In genomic region chr10:94546058-94546595, GRCh38 we compare ENCODE assay signal across 7 cellular contexts. TPM values are rescaled to one million over a fixed set of nuclear protein-coding genes. Genes with fewer than 3 reads are reported as not detected.
A peak's percentile ranks its signal among the peaks of the same experiment; 100 is the strongest.
DNase-seq lines count a peak whose midpoint lies in the region; ATAC-seq and TF ChIP-seq lines count a peak whose summit lies in the region.

No MANE protein-coding gene starts in this region.

- H3K9me3 ChIP-seq in cardiac muscle cell (ENCODE audit: low read depth): no peaks in the 10 kb centered on the region

- TF ChIP-seq CTCF in LNCaP clone FGC (IDR thresholded peaks at IDR 0.05; ENCODE audit: control insufficient read depth, extremely low read depth, insufficient read depth) (no peak), cardiac muscle cell (IDR thresholded peaks at IDR 0.05; ENCODE audit: low read depth, low read length) (no peak), progenitor cell of endocrine pancreas (IDR thresholded peaks at IDR 0.05; ENCODE audit: unreplicated experiment) (no peak)

- peaks cover 7% of the 10 kb centered on the region for H3K27me3 Mint-ChIP-seq in activated T-cell treated with anti-CD3 and anti-CD28 coated beads, Interleukin-2, amount 50 U/mL, for 72 hours (ENCODE audit: low read depth)
- no peaks in the 10 kb centered on the region for H3K27me3 Mint-ChIP-seq in progenitor cell of endocrine pancreas

- peak overlapping the region; percentile 93 to 100 for H3K4me3 Mint-ChIP-seq in activated T-cell treated with anti-CD3 and anti-CD28 coated beads, Interleukin-2, amount 50 U/mL, for 72 hours
- H3K4me3 Mint-ChIP-seq in progenitor cell of endocrine pancreas (ENCODE audit: low read depth): peak overlapping the region; percentile 99

- no peaks in the 10 kb centered on the region for H3K27me3 ChIP-seq in cardiac muscle cell

- H3K4me1 ChIP-seq in cardiac muscle cell (ENCODE audit: low read depth): no peaks in the 10 kb centered on the region

- no peaks in the 10 kb centered on the region for H3K9me3 Mint-ChIP-seq in activated T-cell treated with anti-CD3 and anti-CD28 coated beads, Interleukin-2, amount 50 U/mL, for 72 hours
- no peaks in the 10 kb centered on the region for H3K9me3 Mint-ChIP-seq in progenitor cell of endocrine pancreas (ENCODE audit: low read depth)

- peaks cover 9 to 21% of the 10 kb centered on the region in 2 donors for H3K36me3 Mint-ChIP-seq in activated T-cell treated with anti-CD3 and anti-CD28 coated beads, Interleukin-2, amount 50 U/mL, for 72 hours (ENCODE audit: insufficient read depth in 2 of 2)
- peaks cover 2% of the 10 kb centered on the region for H3K36me3 Mint-ChIP-seq in progenitor cell of endocrine pancreas (ENCODE audit: insufficient read depth)

- H3K36me3 ChIP-seq in cardiac muscle cell: no peaks in the 10 kb centered on the region

- H3K4me3 ChIP-seq in LNCaP clone FGC (ENCODE audit: low read depth, low read length): peak overlapping the region; percentile 63
- peak overlapping the region; percentile 85 for H3K4me3 ChIP-seq in cardiac muscle cell

- H3K4me1 Mint-ChIP-seq in activated T-cell treated with anti-CD3 and anti-CD28 coated beads, Interleukin-2, amount 50 U/mL, for 72 hours (ENCODE audit: low read depth): peaks cover 26% of the 10 kb centered on the region
- H3K4me1 Mint-ChIP-seq in progenitor cell of endocrine pancreas (ENCODE audit: low read depth): peaks cover 25% of the 10 kb centered on the region

- DNase-seq in GM04504 (ENCODE audit: low read depth) (peak; percentile 8), LNCaP clone FGC (ENCODE audit: low read depth) (no peak), cardiac muscle cell (ENCODE audit: low read depth in 1 of 2, low spot score in 1 of 2) (peak; percentile 27), progenitor cell of endocrine pancreas (ENCODE audit: low spot score, unreplicated experiment) (no peak), COLO829 (ENCODE audit: low spot score) (no peak)
- peak in 1 of 2 donors; percentile 6 for DNase-seq in activated T-cell treated with anti-CD3 and anti-CD28 coated beads, Interleukin-2, amount 50 U/mL, for 72 hours

- peak overlapping the region; percentile 93 for H3K27ac Mint-ChIP-seq in activated T-cell treated with anti-CD3 and anti-CD28 coated beads, Interleukin-2, amount 50 U/mL, for 72 hours
- peak overlapping the region; percentile 98 for H3K27ac Mint-ChIP-seq in progenitor cell of endocrine pancreas

- ATAC-seq in GM21717 (IDR thresholded peaks at IDR 0.05; ENCODE audit: unreplicated experiment): peak; percentile 9
- ATAC-seq in activated T-cell treated with anti-CD3 and anti-CD28 coated beads, Interleukin-2, amount 50 U/mL, for 72 hours (replicated peaks in 1 of 2): no peak

- H3K27ac ChIP-seq in cardiac muscle cell: peak overlapping the region; percentile 24

RNA-seq across cellular contexts. Expression of gene HELLS, which starts 0.5 kb away (rescaled TPM):
- total RNA-seq in activated T-cell treated with anti-CD3 and anti-CD28 coated beads, Interleukin-2, amount 50 U/mL, for 72 hours: 100 to 1,000 TPM; 120 to 149 TPM
- total RNA-seq in cardiac muscle cell: 13.0 and 20.6 TPM in 2 replicates
- polyA plus RNA-seq in cardiac muscle cell: 25.3 and 27.8 TPM in 2 replicates
- total RNA-seq in progenitor cell of endocrine pancreas: 118 and 132 TPM in 2 replicates

Comparison
In these comparisons a context has a peak if more than half of its experiments do, and no peak if none do; other contexts are left out.
1. DNase-seq: peak in GM04504 (single experiment) and cardiac muscle cell (2 of 2); none in LNCaP clone FGC (single experiment), progenitor cell of endocrine pancreas (single experiment) and COLO829 (single experiment).